Comparison of ENCODE assay signal across 31 cellular contexts in genomic region chr1:40226187-40226586, GRCh38. TPM values are rescaled to one million over a fixed set of nuclear protein-coding genes. Genes with fewer than 3 reads are reported as not detected.
"Had no signal": no experiment of that assay in that cellular context is flagged by ENCODE, and none has a peak within 500 bp of the region (broad histone marks: within the 10 kb centered on the region; RNA-seq: fewer than 3 reads in every experiment).

No MANE protein-coding gene starts in this region.

- FAIRE-seq: bronchial epithelial cell had no signal

- DNase-seq: activated CD4-positive, alpha-beta T cell treated with anti-CD3 and anti-CD28 coated beads for 48 hours; activated CD4-positive, alpha-beta T cell treated with anti-CD3 and anti-CD28 coated beads, Interleukin-2, amount 50 U/mL, for 48 hours; activated CD8-positive, alpha-beta memory T cell treated with anti-CD3 and anti-CD28 coated beads for 24 hours; activated naive CD4-positive, alpha-beta T cell treated with anti-CD3 and anti-CD28 coated beads, Interleukin-2, amount 50 U/mL, for 16 hours; activated T-cell treated with anti-CD3 and anti-CD28 coated beads, Interleukin-2, amount 50 U/mL, for 48 hours; amniotic stem cell; body of pancreas; central memory CD4-positive, alpha-beta T cell; Kasumi-1; NCI-H1048; NCI-H146; NCI-H187 treated with DMSO at 0.1 percent for 48 hours; NCI-H2081 treated with DMSO at 0.1 percent for 48 hours; NCI-H226; NCI-H526; NCI-H82; RPMI8226; T-cell; T-helper 2 cell; T1000; WERI-Rb-1 had no signal

- ATAC-seq: activated CD4-positive, CD25-positive, alpha-beta regulatory T cell treated with anti-CD3 and anti-CD28 coated beads, Interleukin-2, amount 50 U/mL, for 24 hours; body of pancreas; Right ventricle myocardium inferior; T-cell had no signal

- H3K27me3 Mint-ChIP-seq: T-cell had no signal

- H3K4me1 ChIP-seq: ascending aorta, body of pancreas had no signal

- H3K27ac Mint-ChIP-seq: activated T-helper 2 cell treated with anti-CD3 and anti-CD28 coated beads, Interferon-gamma antibody, Interleukin-2, Interleukin-4, amounts not matched to agents 10 μg/mL and 5 μg/mL and 100 μg/mL, durations not matched to agents 14 hours and 24 hours and 36 hours had no signal

- H3K9me3 ChIP-seq: ascending aorta, body of pancreas had no signal

- H3K9me3 Mint-ChIP-seq: activated T-helper 2 cell treated with anti-CD3 and anti-CD28 coated beads, Interferon-gamma antibody, Interleukin-2, Interleukin-4, amounts not matched to agents 10 μg/mL and 5 μg/mL and 100 μg/mL, durations not matched to agents 14 hours and 24 hours and 36 hours; T-cell had no signal

- H3K27me3 ChIP-seq: ascending aorta, body of pancreas had no signal

- H3K27ac ChIP-seq: ascending aorta, body of pancreas, SK-N-MC, WERI-Rb-1 had no signal

- H3K4me3 Mint-ChIP-seq: T-cell had no signal

- H3K4me3 ChIP-seq: ascending aorta, body of pancreas, SK-N-MC had no signal

RNA-seq across cellular contexts. Expression of gene TMCO2, which starts 21.6 kb away (rescaled TPM):
- total RNA-seq: activated T-helper 2 cell treated with anti-CD3 and anti-CD28 coated beads, Interferon-gamma antibody, Interleukin-2, Interleukin-4, amounts not matched to agents 10 μg/mL and 5 μg/mL and 100 μg/mL, durations not matched to agents 14 hours and 24 hours and 36 hours; ascending aorta; body of pancreas; bronchial epithelial cell; chondrocyte; M059J; NCI-H460; OCI-LY7; Right ventricle myocardium inferior; T-cell had no signal
